5 cellular contexts compared by ENCODE assay signal in genomic region chr20:48202334-48202733, GRCh38.
"Had no signal": no experiment of that assay in that cellular context is flagged by ENCODE, and none has a peak within 500 bp of the region (broad histone marks: within the 10 kb centered on the region; RNA-seq: fewer than 3 reads in every experiment).

No MANE protein-coding gene starts in this region.

- H3K4me1 Mint-ChIP-seq: GM23338 had no signal

- H3K4me2 ChIP-seq: GM23338 had no signal

- H3K27ac Mint-ChIP-seq: GM23338, H9 had no signal

- H3K9me3 Mint-ChIP-seq: GM23338, H9 had no signal

- H3K4me3 ChIP-seq: GM23338, K562 had no signal

- H3K4me3 Mint-ChIP-seq: GM23338, H9 had no signal

- H2AFZ ChIP-seq: GM23338 had no signal

- ATAC-seq: GM23338, K562 had no signal

- DNase-seq: H9, HCEC 1CT, IMR-90 had no signal
